In the genomic region with DNA sequence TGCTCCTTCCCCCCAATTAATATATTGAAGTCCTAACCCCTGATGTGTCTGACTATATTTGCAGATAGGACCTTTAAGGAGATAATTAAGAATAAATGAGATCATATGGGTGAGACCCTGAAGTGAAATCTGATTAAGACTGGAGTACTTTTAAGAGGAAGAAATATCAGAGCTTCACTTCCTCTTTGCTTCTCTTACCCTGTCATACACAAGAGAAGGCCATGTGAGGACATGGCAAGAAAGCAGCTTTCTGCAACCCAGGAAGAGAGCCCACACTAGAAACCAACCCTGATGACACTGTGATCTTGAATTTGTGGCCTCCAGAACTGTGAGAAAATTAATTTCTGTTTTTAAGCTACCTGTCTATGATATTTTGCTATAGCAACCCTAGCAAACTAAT, we compare ENCODE assay signal across 1 cellular context.
TF ChIP-seq lines count a peak whose summit lies in the region.

No MANE protein-coding gene starts in this region.

TF ChIP-seq in GM12878, 131 proteins besides CTCF, POLR2A, EP300 and RAD21 (continued from another document and continues in another):
- TF ChIP-seq, protein P1, sequence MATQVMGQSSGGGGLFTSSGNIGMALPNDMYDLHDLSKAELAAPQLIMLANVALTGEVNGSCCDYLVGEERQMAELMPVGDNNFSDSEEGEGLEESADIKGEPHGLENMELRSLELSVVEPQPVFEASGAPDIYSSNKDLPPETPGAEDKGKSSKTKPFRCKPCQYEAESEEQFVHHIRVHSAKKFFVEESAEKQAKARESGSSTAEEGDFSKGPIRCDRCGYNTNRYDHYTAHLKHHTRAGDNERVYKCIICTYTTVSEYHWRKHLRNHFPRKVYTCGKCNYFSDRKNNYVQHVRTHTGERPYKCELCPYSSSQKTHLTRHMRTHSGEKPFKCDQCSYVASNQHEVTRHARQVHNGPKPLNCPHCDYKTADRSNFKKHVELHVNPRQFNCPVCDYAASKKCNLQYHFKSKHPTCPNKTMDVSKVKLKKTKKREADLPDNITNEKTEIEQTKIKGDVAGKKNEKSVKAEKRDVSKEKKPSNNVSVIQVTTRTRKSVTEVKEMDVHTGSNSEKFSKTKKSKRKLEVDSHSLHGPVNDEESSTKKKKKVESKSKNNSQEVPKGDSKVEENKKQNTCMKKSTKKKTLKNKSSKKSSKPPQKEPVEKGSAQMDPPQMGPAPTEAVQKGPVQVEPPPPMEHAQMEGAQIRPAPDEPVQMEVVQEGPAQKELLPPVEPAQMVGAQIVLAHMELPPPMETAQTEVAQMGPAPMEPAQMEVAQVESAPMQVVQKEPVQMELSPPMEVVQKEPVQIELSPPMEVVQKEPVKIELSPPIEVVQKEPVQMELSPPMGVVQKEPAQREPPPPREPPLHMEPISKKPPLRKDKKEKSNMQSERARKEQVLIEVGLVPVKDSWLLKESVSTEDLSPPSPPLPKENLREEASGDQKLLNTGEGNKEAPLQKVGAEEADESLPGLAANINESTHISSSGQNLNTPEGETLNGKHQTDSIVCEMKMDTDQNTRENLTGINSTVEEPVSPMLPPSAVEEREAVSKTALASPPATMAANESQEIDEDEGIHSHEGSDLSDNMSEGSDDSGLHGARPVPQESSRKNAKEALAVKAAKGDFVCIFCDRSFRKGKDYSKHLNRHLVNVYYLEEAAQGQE (IDR thresholded peaks at IDR 0.05; ENCODE audit: low read depth, low read length) = no peak
- TF ChIP-seq MEF2B (IDR thresholded peaks at IDR 0.05; ENCODE audit: partially characterized antibody, poor library complexity, severe bottlenecking) = peak; percentile 35
- TF ChIP-seq, protein P2, sequence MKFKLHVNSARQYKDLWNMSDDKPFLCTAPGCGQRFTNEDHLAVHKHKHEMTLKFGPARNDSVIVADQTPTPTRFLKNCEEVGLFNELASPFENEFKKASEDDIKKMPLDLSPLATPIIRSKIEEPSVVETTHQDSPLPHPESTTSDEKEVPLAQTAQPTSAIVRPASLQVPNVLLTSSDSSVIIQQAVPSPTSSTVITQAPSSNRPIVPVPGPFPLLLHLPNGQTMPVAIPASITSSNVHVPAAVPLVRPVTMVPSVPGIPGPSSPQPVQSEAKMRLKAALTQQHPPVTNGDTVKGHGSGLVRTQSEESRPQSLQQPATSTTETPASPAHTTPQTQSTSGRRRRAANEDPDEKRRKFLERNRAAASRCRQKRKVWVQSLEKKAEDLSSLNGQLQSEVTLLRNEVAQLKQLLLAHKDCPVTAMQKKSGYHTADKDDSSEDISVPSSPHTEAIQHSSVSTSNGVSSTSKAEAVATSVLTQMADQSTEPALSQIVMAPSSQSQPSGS (IDR thresholded peaks at IDR 0.05; ENCODE audit: low read length) = peak; percentile 22; the same call in 1 of the 2 replicates
- TF ChIP-seq, protein P3, sequence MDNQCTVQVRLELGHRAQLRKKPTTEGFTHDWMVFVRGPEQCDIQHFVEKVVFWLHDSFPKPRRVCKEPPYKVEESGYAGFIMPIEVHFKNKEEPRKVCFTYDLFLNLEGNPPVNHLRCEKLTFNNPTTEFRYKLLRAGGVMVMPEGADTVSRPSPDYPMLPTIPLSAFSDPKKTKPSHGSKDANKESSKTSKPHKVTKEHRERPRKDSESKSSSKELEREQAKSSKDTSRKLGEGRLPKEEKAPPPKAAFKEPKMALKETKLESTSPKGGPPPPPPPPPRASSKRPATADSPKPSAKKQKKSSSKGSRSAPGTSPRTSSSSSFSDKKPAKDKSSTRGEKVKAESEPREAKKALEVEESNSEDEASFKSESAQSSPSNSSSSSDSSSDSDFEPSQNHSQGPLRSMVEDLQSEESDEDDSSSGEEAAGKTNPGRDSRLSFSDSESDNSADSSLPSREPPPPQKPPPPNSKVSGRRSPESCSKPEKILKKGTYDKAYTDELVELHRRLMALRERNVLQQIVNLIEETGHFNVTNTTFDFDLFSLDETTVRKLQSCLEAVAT (IDR thresholded peaks at IDR 0.05) = no peak
- TF ChIP-seq ATF7 (IDR thresholded peaks at IDR 0.05; ENCODE audit: low read depth) = peak; percentile 61
- peak; percentile 95 for TF ChIP-seq SPI1 (IDR thresholded peaks at IDR 0.05; ENCODE audit: borderline replicate concordance, insufficient read depth, low read depth, low read length)
- peak; percentile 48; the same call in 1 of the 2 replicates for TF ChIP-seq RUNX3 (IDR thresholded peaks at IDR 0.05; ENCODE audit: low read length)
- TF ChIP-seq KLF5 (IDR thresholded peaks at IDR 0.05; ENCODE audit: partially characterized antibody) = no peak
- TF ChIP-seq ZNF274 (IDR thresholded peaks at IDR 0.05; ENCODE audit: insufficient read depth, insufficient read length) = no peak
- TF ChIP-seq RCOR1 (conservative IDR thresholded peaks at IDR 0.05; ENCODE audit: low read depth, low read length) = no peak
- no peak for TF ChIP-seq CREM (IDR thresholded peaks at IDR 0.05; ENCODE audit: low read depth)
- TF ChIP-seq EED (IDR thresholded peaks at IDR 0.05; ENCODE audit: low read depth) = no peak
- TF ChIP-seq, protein P4, sequence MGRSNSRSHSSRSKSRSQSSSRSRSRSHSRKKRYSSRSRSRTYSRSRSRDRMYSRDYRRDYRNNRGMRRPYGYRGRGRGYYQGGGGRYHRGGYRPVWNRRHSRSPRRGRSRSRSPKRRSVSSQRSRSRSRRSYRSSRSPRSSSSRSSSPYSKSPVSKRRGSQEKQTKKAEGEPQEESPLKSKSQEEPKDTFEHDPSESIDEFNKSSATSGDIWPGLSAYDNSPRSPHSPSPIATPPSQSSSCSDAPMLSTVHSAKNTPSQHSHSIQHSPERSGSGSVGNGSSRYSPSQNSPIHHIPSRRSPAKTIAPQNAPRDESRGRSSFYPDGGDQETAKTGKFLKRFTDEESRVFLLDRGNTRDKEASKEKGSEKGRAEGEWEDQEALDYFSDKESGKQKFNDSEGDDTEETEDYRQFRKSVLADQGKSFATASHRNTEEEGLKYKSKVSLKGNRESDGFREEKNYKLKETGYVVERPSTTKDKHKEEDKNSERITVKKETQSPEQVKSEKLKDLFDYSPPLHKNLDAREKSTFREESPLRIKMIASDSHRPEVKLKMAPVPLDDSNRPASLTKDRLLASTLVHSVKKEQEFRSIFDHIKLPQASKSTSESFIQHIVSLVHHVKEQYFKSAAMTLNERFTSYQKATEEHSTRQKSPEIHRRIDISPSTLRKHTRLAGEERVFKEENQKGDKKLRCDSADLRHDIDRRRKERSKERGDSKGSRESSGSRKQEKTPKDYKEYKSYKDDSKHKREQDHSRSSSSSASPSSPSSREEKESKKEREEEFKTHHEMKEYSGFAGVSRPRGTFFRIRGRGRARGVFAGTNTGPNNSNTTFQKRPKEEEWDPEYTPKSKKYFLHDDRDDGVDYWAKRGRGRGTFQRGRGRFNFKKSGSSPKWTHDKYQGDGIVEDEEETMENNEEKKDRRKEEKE (IDR thresholded peaks at IDR 0.05) = no peak
- TF ChIP-seq, protein P5, sequence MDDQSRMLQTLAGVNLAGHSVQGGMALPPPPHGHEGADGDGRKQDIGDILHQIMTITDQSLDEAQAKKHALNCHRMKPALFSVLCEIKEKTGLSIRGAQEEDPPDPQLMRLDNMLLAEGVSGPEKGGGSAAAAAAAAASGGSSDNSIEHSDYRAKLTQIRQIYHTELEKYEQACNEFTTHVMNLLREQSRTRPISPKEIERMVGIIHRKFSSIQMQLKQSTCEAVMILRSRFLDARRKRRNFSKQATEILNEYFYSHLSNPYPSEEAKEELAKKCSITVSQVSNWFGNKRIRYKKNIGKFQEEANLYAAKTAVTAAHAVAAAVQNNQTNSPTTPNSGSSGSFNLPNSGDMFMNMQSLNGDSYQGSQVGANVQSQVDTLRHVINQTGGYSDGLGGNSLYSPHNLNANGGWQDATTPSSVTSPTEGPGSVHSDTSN (IDR thresholded peaks at IDR 0.05; ENCODE audit: insufficient replicate concordance, low read depth, low read length) = peak; percentile 11
- no peak for TF ChIP-seq TAF1 (IDR thresholded peaks at IDR 0.05; ENCODE audit: borderline replicate concordance, low read depth, low read length)
- TF ChIP-seq HDGF (IDR thresholded peaks at IDR 0.05) = no peak
- TF ChIP-seq, protein P6, sequence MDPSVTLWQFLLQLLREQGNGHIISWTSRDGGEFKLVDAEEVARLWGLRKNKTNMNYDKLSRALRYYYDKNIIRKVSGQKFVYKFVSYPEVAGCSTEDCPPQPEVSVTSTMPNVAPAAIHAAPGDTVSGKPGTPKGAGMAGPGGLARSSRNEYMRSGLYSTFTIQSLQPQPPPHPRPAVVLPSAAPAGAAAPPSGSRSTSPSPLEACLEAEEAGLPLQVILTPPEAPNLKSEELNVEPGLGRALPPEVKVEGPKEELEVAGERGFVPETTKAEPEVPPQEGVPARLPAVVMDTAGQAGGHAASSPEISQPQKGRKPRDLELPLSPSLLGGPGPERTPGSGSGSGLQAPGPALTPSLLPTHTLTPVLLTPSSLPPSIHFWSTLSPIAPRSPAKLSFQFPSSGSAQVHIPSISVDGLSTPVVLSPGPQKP (IDR thresholded peaks at IDR 0.05; ENCODE audit: low read depth, low read length) = no peak
- TF ChIP-seq, protein P7, sequence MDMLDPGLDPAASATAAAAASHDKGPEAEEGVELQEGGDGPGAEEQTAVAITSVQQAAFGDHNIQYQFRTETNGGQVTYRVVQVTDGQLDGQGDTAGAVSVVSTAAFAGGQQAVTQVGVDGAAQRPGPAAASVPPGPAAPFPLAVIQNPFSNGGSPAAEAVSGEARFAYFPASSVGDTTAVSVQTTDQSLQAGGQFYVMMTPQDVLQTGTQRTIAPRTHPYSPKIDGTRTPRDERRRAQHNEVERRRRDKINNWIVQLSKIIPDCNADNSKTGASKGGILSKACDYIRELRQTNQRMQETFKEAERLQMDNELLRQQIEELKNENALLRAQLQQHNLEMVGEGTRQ (IDR thresholded peaks at IDR 0.05; ENCODE audit: borderline replicate concordance, low read depth, low read length) = no peak; the same call in 1 of the 2 replicates
- TF ChIP-seq, protein P8, sequence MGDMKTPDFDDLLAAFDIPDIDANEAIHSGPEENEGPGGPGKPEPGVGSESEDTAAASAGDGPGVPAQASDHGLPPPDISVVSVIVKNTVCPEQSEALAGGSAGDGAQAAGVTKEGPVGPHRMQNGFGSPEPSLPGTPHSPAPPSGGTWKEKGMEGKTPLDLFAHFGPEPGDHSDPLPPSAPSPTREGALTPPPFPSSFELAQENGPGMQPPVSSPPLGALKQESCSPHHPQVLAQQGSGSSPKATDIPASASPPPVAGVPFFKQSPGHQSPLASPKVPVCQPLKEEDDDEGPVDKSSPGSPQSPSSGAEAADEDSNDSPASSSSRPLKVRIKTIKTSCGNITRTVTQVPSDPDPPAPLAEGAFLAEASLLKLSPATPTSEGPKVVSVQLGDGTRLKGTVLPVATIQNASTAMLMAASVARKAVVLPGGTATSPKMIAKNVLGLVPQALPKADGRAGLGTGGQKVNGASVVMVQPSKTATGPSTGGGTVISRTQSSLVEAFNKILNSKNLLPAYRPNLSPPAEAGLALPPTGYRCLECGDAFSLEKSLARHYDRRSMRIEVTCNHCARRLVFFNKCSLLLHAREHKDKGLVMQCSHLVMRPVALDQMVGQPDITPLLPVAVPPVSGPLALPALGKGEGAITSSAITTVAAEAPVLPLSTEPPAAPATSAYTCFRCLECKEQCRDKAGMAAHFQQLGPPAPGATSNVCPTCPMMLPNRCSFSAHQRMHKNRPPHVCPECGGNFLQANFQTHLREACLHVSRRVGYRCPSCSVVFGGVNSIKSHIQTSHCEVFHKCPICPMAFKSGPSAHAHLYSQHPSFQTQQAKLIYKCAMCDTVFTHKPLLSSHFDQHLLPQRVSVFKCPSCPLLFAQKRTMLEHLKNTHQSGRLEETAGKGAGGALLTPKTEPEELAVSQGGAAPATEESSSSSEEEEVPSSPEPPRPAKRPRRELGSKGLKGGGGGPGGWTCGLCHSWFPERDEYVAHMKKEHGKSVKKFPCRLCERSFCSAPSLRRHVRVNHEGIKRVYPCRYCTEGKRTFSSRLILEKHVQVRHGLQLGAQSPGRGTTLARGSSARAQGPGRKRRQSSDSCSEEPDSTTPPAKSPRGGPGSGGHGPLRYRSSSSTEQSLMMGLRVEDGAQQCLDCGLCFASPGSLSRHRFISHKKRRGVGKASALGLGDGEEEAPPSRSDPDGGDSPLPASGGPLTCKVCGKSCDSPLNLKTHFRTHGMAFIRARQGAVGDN (IDR thresholded peaks at IDR 0.05) = peak; percentile 51; the same call in 1 of the 2 replicates
- TF ChIP-seq ZNF622 (IDR thresholded peaks at IDR 0.05) = no peak
- peak; percentile 67; the same call in 1 of the 2 replicates for TF ChIP-seq MXI1 (IDR thresholded peaks at IDR 0.05; ENCODE audit: low read depth, low read length)
- TF ChIP-seq, protein P9, sequence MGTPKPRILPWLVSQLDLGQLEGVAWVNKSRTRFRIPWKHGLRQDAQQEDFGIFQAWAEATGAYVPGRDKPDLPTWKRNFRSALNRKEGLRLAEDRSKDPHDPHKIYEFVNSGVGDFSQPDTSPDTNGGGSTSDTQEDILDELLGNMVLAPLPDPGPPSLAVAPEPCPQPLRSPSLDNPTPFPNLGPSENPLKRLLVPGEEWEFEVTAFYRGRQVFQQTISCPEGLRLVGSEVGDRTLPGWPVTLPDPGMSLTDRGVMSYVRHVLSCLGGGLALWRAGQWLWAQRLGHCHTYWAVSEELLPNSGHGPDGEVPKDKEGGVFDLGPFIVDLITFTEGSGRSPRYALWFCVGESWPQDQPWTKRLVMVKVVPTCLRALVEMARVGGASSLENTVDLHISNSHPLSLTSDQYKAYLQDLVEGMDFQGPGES (IDR thresholded peaks at IDR 0.05) = no peak
- no peak for TF ChIP-seq STAT1 (conservative IDR thresholded peaks at IDR 0.05)
- peak; percentile 40; the same call in 1 of the 2 replicates for TF ChIP-seq RAD51 (IDR thresholded peaks at IDR 0.05)
- no peak for TF ChIP-seq STAT3 (IDR thresholded peaks at IDR 0.05; ENCODE audit: low read depth, low read length)
- no peak for TF ChIP-seq CEBPB (IDR thresholded peaks at IDR 0.05; ENCODE audit: borderline replicate concordance in 1 of 2, low read depth in 2 of 2, low read length in 2 of 2)
- TF ChIP-seq, protein P10, sequence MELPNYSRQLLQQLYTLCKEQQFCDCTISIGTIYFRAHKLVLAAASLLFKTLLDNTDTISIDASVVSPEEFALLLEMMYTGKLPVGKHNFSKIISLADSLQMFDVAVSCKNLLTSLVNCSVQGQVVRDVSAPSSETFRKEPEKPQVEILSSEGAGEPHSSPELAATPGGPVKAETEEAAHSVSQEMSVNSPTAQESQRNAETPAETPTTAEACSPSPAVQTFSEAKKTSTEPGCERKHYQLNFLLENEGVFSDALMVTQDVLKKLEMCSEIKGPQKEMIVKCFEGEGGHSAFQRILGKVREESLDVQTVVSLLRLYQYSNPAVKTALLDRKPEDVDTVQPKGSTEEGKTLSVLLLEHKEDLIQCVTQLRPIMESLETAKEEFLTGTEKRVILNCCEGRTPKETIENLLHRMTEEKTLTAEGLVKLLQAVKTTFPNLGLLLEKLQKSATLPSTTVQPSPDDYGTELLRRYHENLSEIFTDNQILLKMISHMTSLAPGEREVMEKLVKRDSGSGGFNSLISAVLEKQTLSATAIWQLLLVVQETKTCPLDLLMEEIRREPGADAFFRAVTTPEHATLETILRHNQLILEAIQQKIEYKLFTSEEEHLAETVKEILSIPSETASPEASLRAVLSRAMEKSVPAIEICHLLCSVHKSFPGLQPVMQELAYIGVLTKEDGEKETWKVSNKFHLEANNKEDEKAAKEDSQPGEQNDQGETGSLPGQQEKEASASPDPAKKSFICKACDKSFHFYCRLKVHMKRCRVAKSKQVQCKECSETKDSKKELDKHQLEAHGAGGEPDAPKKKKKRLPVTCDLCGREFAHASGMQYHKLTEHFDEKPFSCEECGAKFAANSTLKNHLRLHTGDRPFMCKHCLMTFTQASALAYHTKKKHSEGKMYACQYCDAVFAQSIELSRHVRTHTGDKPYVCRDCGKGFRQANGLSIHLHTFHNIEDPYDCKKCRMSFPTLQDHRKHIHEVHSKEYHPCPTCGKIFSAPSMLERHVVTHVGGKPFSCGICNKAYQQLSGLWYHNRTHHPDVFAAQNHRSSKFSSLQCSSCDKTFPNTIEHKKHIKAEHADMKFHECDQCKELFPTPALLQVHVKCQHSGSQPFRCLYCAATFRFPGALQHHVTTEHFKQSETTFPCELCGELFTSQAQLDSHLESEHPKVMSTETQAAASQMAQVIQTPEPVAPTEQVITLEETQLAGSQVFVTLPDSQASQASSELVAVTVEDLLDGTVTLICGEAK (IDR thresholded peaks at IDR 0.05; ENCODE audit: borderline replicate concordance) = no peak
- TF ChIP-seq CHD4 (IDR thresholded peaks at IDR 0.05) = no peak
- 0 out of 2 replicates have a peak, but pooled peaks have one; percentile 27 for TF ChIP-seq MEF2A (IDR thresholded peaks at IDR 0.05; ENCODE audit: insufficient read depth, low read depth, low read length)
- TF ChIP-seq DPF2 (IDR thresholded peaks at IDR 0.05) = peak; percentile 44; the same call in 1 of the 2 replicates
